ENCODE assay signal across 8 cellular contexts in the genomic region with DNA sequence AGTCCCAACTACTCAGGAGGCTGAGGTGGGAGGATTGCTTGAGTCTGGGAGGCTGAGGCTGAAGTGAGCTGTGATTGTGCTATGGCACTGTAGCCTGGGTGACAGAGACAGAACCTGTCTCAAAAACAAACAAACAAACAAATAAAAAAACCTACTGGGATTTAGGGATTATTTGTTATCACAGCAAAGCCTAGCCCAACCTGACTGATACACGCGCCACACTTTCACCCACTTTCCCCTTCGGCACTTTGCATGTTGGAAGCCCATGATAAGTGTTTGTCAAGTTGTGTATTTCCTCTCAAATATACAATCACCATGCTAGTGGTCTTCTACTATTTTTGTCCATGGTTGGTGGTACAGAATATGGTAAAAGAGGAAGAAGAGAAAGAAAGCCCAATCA.
"Had no signal": no experiment of that assay in that cellular context is flagged by ENCODE, and none has a peak within 500 bp of the region (broad histone marks: within the 10 kb centered on the region; RNA-seq: fewer than 3 reads in every experiment).

No MANE protein-coding gene starts in this region.

- ATAC-seq: GM12878 had no signal

- H3K4me3 ChIP-seq: GM12878 had no signal

- DNase-seq: GDM1, GF-D8 had no signal

- FAIRE-seq: G401.6, GM12878, GM12891, GM12892, GM18507, GM19239 had no signal
